In genomic region chrX:10040961-10041360, GRCh38 we compare ENCODE assay signal across 18 cellular contexts.
"Had no signal": no experiment of that assay in that cellular context is flagged by ENCODE, and none has a peak within 500 bp of the region (broad histone marks: within the 10 kb centered on the region; RNA-seq: fewer than 3 reads in every experiment).

No MANE protein-coding gene starts in this region.

- H3K9me3 ChIP-seq: body of pancreas, mucosa of descending colon, testis had no signal

- DNase-seq: activated CD4-positive, alpha-beta T cell treated with anti-CD3 and anti-CD28 coated beads, Interleukin-2, amount 10 ng/mL, durations not matched to agents 24 days and 14 days; activated CD8-positive, alpha-beta memory T cell treated with anti-CD3 and anti-CD28 coated beads, Interleukin-2, amount 10 ng/mL, durations not matched to agents 7 days and 5 days; activated CD8-positive, alpha-beta T cell treated with anti-CD3 and anti-CD28 coated beads for 36 hours; activated gamma-delta T cell; activated naive CD4-positive, alpha-beta T cell treated with anti-CD3 and anti-CD28 coated beads, Interleukin-2, amount 50 U/mL, for 16 hours; activated naive CD8-positive, alpha-beta T cell treated with anti-CD3 and anti-CD28 coated beads, Interleukin-2, amount 50 U/mL, for 24 hours; activated T-cell treated with anti-CD3 and anti-CD28 coated beads for 4 hours; body of pancreas; cortex of kidney; foreskin fibroblast; left cardiac atrium; mucosa of descending colon; stimulated activated CD4-positive, alpha-beta T cell treated with anti-CD3 and anti-CD28 coated beads, Interleukin-2, amount 100 ng/mL, for 48 hours; stimulated activated CD8-positive, alpha-beta memory T cell treated with anti-CD3 and anti-CD28 coated beads, Interleukin-4, amount 100 ng/mL, for 48 hours; stimulated activated naive B cell treated with anti-CD40 and anti-IgM and Interleukin-4, amounts not matched to agents 10 μg/mL and 1 μg/mL and 100 μg/mL, for 72 hours; testis; trophoblast cell had no signal

- H3K4me3 ChIP-seq: body of pancreas, cardiac muscle cell, mucosa of descending colon, testis had no signal

- H3K36me3 ChIP-seq: cardiac muscle cell had no signal

- H3K27ac ChIP-seq: body of pancreas, cardiac muscle cell, testis had no signal

- H3K27me3 ChIP-seq: body of pancreas, cardiac muscle cell, testis had no signal
